Comparison of ENCODE assay signal across 1 cellular context in the genomic region with DNA sequence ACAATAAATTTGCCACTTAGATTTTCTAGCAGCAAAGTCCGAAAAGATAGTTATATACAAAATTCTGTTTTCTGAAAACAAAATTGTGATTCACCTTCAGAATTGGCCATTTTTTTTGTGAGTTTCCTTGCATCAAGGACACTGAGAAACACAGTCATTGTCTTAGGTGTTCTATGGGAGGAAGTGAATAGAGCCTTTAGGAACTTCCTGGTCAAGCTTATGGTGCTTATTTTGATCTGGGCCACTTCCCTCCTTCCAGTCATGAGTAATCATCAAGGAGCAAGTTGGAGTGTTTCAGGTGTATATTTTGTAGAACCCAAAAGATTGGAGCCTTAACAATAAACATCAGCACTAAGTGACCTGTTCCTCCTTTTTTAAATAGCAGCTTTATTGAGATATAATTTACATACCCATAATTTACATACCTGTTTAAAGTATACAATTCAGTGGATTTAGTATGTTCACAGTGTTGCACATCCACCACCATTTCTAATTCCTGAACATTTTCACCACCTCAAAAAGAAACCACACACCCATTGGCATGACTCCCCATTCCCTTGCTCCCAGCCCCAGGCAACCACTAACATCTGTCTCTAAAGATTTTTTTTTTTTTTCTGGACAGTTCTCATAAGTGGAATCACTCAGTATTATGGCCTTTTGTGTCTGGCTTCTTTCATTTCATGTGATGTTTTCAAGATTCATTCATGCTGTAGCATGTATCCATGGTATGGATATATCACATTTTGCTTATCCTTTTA.
TF ChIP-seq lines count a peak whose summit lies in the region.

No MANE protein-coding gene starts in this region.

TF ChIP-seq in endothelial cell of umbilical vein, 7 proteins besides CTCF, POLR2A, EP300 and RAD21:
- peak; percentile 72 for TF ChIP-seq FOS (IDR thresholded peaks at IDR 0.05; ENCODE audit: borderline replicate concordance, insufficient read depth, low read length)
- TF ChIP-seq POLR2AphosphoS5 (IDR thresholded peaks at IDR 0.05; ENCODE audit: insufficient read depth, low read depth, low read length), result no peak
- TF ChIP-seq JUN (IDR thresholded peaks at IDR 0.05; ENCODE audit: borderline replicate concordance, insufficient read depth, insufficient read length, low read depth), result peak; percentile 55
TF ChIP-seq in endothelial cell of umbilical vein: peak in this region for 2.
